In genomic region chr10:113278664-113279063, GRCh38 we compare ENCODE assay signal across 34 cellular contexts.
"Had no signal": no experiment of that assay in that cellular context is flagged by ENCODE, and none has a peak within 500 bp of the region (broad histone marks: within the 10 kb centered on the region; RNA-seq: fewer than 3 reads in every experiment).

No MANE protein-coding gene starts in this region.

- H3K4me3 ChIP-seq: ascending aorta, body of pancreas, breast epithelium, Peyer's patch had no signal

- H3K27me3 Mint-ChIP-seq: activated CD4-positive, alpha-beta T cell treated with anti-CD3 and anti-CD28 coated beads, Interleukin-2, amount 10 ng/mL, durations not matched to agents 24 days and 14 days had no signal

- H3K36me3 ChIP-seq: ascending aorta, breast epithelium, Peyer's patch, WERI-Rb-1 had no signal

- H3K27me3 ChIP-seq: ascending aorta, body of pancreas, breast epithelium, Peyer's patch had no signal

- H3K27ac Mint-ChIP-seq: activated CD4-positive, alpha-beta T cell treated with anti-CD3 and anti-CD28 coated beads, Interleukin-2, amount 10 ng/mL, durations not matched to agents 24 days and 14 days; activated CD8-positive, alpha-beta T cell treated with anti-CD3 and anti-CD28 coated beads for 36 hours; activated naive CD4-positive, alpha-beta T cell treated with anti-CD3 and anti-CD28 coated beads, Interleukin-2, amount 50 U/mL, for 24 hours; activated naive CD8-positive, alpha-beta T cell treated with anti-CD3 and anti-CD28 coated beads, Interleukin-2, amount 10 ng/mL, durations not matched to agents 7 days and 5 days; activated T-cell treated with anti-CD3 and anti-CD28 coated beads, Interleukin-2, amount 50 U/mL, for 24 hours; activated T-helper 2 cell treated with anti-CD3 and anti-CD28 coated beads, Interferon-gamma antibody, Interleukin-2, Interleukin-4, amounts not matched to agents 10 μg/mL and 5 μg/mL and 100 μg/mL, durations not matched to agents 14 hours and 24 hours and 36 hours had no signal

- H3K4me3 Mint-ChIP-seq: activated CD4-positive, alpha-beta T cell treated with anti-CD3 and anti-CD28 coated beads, Interleukin-2, amount 10 ng/mL, durations not matched to agents 24 days and 14 days; activated CD8-positive, alpha-beta T cell treated with anti-CD3 and anti-CD28 coated beads for 36 hours; activated naive CD4-positive, alpha-beta T cell treated with anti-CD3 and anti-CD28 coated beads, Interleukin-2, amount 50 U/mL, for 24 hours; activated naive CD8-positive, alpha-beta T cell treated with anti-CD3 and anti-CD28 coated beads, Interleukin-2, amount 10 ng/mL, durations not matched to agents 7 days and 5 days; activated T-cell treated with anti-CD3 and anti-CD28 coated beads, Interleukin-2, amount 50 U/mL, for 24 hours had no signal

- H3K4me1 Mint-ChIP-seq: activated CD4-positive, alpha-beta T cell treated with anti-CD3 and anti-CD28 coated beads, Interleukin-2, amount 10 ng/mL, durations not matched to agents 24 days and 14 days; activated naive CD4-positive, alpha-beta T cell treated with anti-CD3 and anti-CD28 coated beads, Interleukin-2, amount 50 U/mL, for 24 hours; activated naive CD8-positive, alpha-beta T cell treated with anti-CD3 and anti-CD28 coated beads, Interleukin-2, amount 10 ng/mL, durations not matched to agents 7 days and 5 days had no signal

- H3K4me1 ChIP-seq: breast epithelium had no signal

- H3K9me3 ChIP-seq: body of pancreas had no signal

- DNase-seq: activated CD4-positive, alpha-beta T cell treated with anti-CD3 and anti-CD28 coated beads, Interleukin-2, amount 10 ng/mL, durations not matched to agents 24 days and 14 days; activated CD4-positive, alpha-beta T cell treated with anti-CD3 and anti-CD28 coated beads, Interleukin-2, amount 50 U/mL, for 4 hours; activated CD8-positive, alpha-beta T cell treated with anti-CD3 and anti-CD28 coated beads for 36 hours; activated gamma-delta T cell; activated naive CD4-positive, alpha-beta T cell treated with Interleukin-2 at 50 U/mL for 16 hours; activated naive CD8-positive, alpha-beta T cell treated with anti-CD3 and anti-CD28 coated beads, Interleukin-2, amount 10 ng/mL, durations not matched to agents 7 days and 5 days; activated T-cell treated with anti-CD3 and anti-CD28 coated beads, Interleukin-2, amount 50 U/mL, for 24 hours; amygdala; body of pancreas; Kasumi-1; KG1; MM.1S; MV-4-11; NCI-H1092 treated with DMSO at 0.1 percent for 48 hours; NCI-H1417; NCI-H146; NCI-H187; NCI-H2029 treated with DMSO at 0.1 percent for 48 hours; NCI-H2107; NCI-H2171; NCI-H510A; NCI-H526; NCI-H748 treated with DMSO at 0.1 percent for 48 hours; NK-92 treated with Interleukin-12 subunit alpha and Interleukin-12 subunit beta, amount 100 ng/mL, for 24 hours; PC-3; Peyer's patch; SIG-M5; T1000; WERI-Rb-1 had no signal

- H3K36me3 Mint-ChIP-seq: activated naive CD4-positive, alpha-beta T cell treated with anti-CD3 and anti-CD28 coated beads, Interleukin-2, amount 50 U/mL, for 24 hours; activated naive CD8-positive, alpha-beta T cell treated with anti-CD3 and anti-CD28 coated beads, Interleukin-2, amount 10 ng/mL, durations not matched to agents 7 days and 5 days had no signal

- H3K27ac ChIP-seq: ascending aorta, body of pancreas, breast epithelium, Peyer's patch, RWPE1, WERI-Rb-1 had no signal

- H3K9me3 Mint-ChIP-seq: activated CD4-positive, alpha-beta T cell treated with anti-CD3 and anti-CD28 coated beads, Interleukin-2, amount 10 ng/mL, durations not matched to agents 24 days and 14 days had no signal
